In the genomic region with DNA sequence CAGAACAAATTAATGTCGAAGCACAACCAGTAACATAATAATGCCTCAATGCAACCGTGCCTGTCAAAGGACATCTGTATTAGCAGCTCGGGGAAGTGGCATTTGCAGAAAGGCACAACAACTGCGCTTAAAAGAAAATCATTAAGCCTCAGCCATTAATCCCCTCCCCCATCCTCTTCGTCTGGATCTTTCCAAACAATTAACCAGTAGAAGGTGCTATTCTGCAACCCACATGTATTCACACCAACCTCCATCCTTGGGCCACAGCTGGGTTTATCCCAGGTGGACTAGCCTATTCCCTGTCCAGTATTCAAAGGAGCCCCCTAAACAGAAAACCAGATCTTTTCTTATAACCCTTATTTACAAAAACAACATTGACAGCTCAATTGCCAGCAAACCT, we compare ENCODE assay signal across 9 cellular contexts. TPM values are rescaled to one million over a fixed set of nuclear protein-coding genes. Genes with fewer than 3 reads are reported as not detected.
DNase-seq lines count a peak whose midpoint lies in the region; ATAC-seq and TF ChIP-seq lines count a peak whose summit lies in the region.
"Had no signal": no experiment of that assay in that cellular context is flagged by ENCODE, and none has a peak within 500 bp of the region (broad histone marks: within the 10 kb centered on the region; RNA-seq: fewer than 3 reads in every experiment).

No MANE protein-coding gene starts in this region.

- peaks cover 58% of the 10 kb centered on the region for H4K20me1 ChIP-seq in neural progenitor cell (ENCODE audit: low read depth)

- no peak for ATAC-seq in activated CD8-positive, alpha-beta T cell treated with anti-CD3 and anti-CD28 coated beads for 36 hours
- no peak for ATAC-seq in sciatic nerve
- no peak for ATAC-seq in HG03135 (IDR thresholded peaks at IDR 0.05; ENCODE audit: unreplicated experiment)

- intact Hi-C loops in activated CD8-positive, alpha-beta T cell treated with anti-CD3 and anti-CD28 coated beads for 36 hours (cut with micrococcal nuclease) = no loop called here
- intact Hi-C loops in sciatic nerve (cut with DNase I) = no loop called here

- CTCF ChIA-PET in activated CD8-positive, alpha-beta T cell treated with anti-CD3 and anti-CD28 coated beads for 36 hours (lab: Charles Lee) = interaction anchor here (1.2 to 3.2 kb wide), 5 partner anchors 13 to 253 kb away, joined by 3 to 20 read pairs (median 4); no protein-coding TSS in a partner anchor

- H3K36me3 ChIP-seq in neural progenitor cell = no peaks in the 10 kb centered on the region

- no peak overlapping the region for H2AFZ ChIP-seq in neural progenitor cell (replicated peaks)

- H3F3A ChIP-seq in neural progenitor cell (ENCODE audit: low read depth) = peaks cover 22% of the 10 kb centered on the region

- H3K36me3 Mint-ChIP-seq in neural progenitor cell = peaks cover 1% of the 10 kb centered on the region
- H3K36me3 Mint-ChIP-seq in activated CD8-positive, alpha-beta T cell treated with anti-CD3 and anti-CD28 coated beads for 36 hours (ENCODE audit: low read depth) = no peaks in the 10 kb centered on the region

- H3K4me3 ChIP-seq in LNCaP clone FGC (ENCODE audit: low read depth, low read length) (no peak overlapping the region), neural progenitor cell (peak overlapping the region; percentile 85)

- H3K4me3 Mint-ChIP-seq in neural progenitor cell = peak overlapping the region; percentile 99
- H3K4me3 Mint-ChIP-seq in activated CD8-positive, alpha-beta T cell treated with anti-CD3 and anti-CD28 coated beads for 36 hours = no peak overlapping the region

- H3K4me1 ChIP-seq in neural progenitor cell = peaks cover 20% of the 10 kb centered on the region

- H3K4me2 ChIP-seq in neural progenitor cell = peak overlapping the region; percentile 91

- peaks cover 6% of the 10 kb centered on the region for H3K27me3 Mint-ChIP-seq in neural progenitor cell (ENCODE audit: insufficient read depth, low read depth)
- no peaks in the 10 kb centered on the region for H3K27me3 Mint-ChIP-seq in activated CD8-positive, alpha-beta T cell treated with anti-CD3 and anti-CD28 coated beads for 36 hours

- peak; percentile 33 for DNase-seq in DMS53 (lab: John Stamatoyannopoulos, UW)
- no peak for DNase-seq in LNCaP clone FGC (ENCODE audit: low read depth)
- DNase-seq in dermis blood vessel endothelial cell = peak; percentile 57
- peak; percentile 72 for DNase-seq in neural progenitor cell (ENCODE audit: low spot score)
- no peak for DNase-seq in stimulated activated CD4-positive, alpha-beta T cell treated with anti-CD3 and anti-CD28 coated beads, Interleukin-4, amount 100 ng/mL, for 4 hours
- no peak for DNase-seq in activated CD8-positive, alpha-beta T cell treated with anti-CD3 and anti-CD28 coated beads for 36 hours
- no peak for DNase-seq in sciatic nerve (ENCODE audit: low spot score)
- DNase-seq: RPMI8226 had no signal

- H3K9me3 ChIP-seq in neural progenitor cell (ENCODE audit: low read depth) = no peaks in the 10 kb centered on the region

- peaks cover 74% of the 10 kb centered on the region for H3K79me2 ChIP-seq in neural progenitor cell (ENCODE audit: low read depth)

- H3K4me1 Mint-ChIP-seq in neural progenitor cell = peaks cover 36% of the 10 kb centered on the region
- peaks cover 53% of the 10 kb centered on the region for H3K4me1 Mint-ChIP-seq in activated CD8-positive, alpha-beta T cell treated with anti-CD3 and anti-CD28 coated beads for 36 hours (ENCODE audit: low read depth)

- no peaks in the 10 kb centered on the region for H3K9me3 Mint-ChIP-seq in neural progenitor cell
- H3K9me3 Mint-ChIP-seq in activated CD8-positive, alpha-beta T cell treated with anti-CD3 and anti-CD28 coated beads for 36 hours = no peaks in the 10 kb centered on the region

- 0 out of 2 replicates have a peak, but pooled peaks have one; percentile 19 for TF ChIP-seq CTCF in LNCaP clone FGC (IDR thresholded peaks at IDR 0.05; ENCODE audit: control insufficient read depth, extremely low read depth, insufficient read depth)
- peak; percentile 41 for TF ChIP-seq CTCF in neural progenitor cell (IDR thresholded peaks at IDR 0.05)
- TF ChIP-seq CTCF in activated CD8-positive, alpha-beta T cell treated with anti-CD3 and anti-CD28 coated beads for 36 hours (IDR thresholded peaks at IDR 0.05) = no peak

- H3K27ac Mint-ChIP-seq in neural progenitor cell = peak overlapping the region; percentile 99
- H3K27ac Mint-ChIP-seq in activated CD8-positive, alpha-beta T cell treated with anti-CD3 and anti-CD28 coated beads for 36 hours = no peak overlapping the region

- no peak overlapping the region for H3K9ac ChIP-seq in neural progenitor cell

- H3K27ac ChIP-seq in neural progenitor cell = no peak overlapping the region

- POLR2A ChIA-PET in activated CD8-positive, alpha-beta T cell treated with anti-CD3 and anti-CD28 coated beads for 36 hours (lab: Charles Lee) = interaction anchor here (0.6 to 1.5 kb wide), 3 partner anchors 11 to 63 kb away, joined by 4 read pairs; no protein-coding TSS in a partner anchor

- no peaks in the 10 kb centered on the region for H3K27me3 ChIP-seq in neural progenitor cell

RNA-seq across cellular contexts. Expression of a gene that starts 2.6 kb away (rescaled TPM):
- total RNA-seq in dermis blood vessel endothelial cell (50.7 and 70.7 TPM in 2 replicates), neural progenitor cell (ENCODE audit: low replicate concordance) (29.8 and 46.5 TPM in 2 replicates), sciatic nerve (134 TPM)
- 10 to 100 TPM; 45.8 to 57.1 TPM for total RNA-seq in activated CD8-positive, alpha-beta T cell treated with anti-CD3 and anti-CD28 coated beads for 36 hours

Comparison
In these comparisons a context has a peak if more than half of its experiments do, and no peak if none do; other contexts are left out.
1. DNase-seq: peak in DMS53 (single experiment), dermis blood vessel endothelial cell (single experiment) and neural progenitor cell (single experiment); none in LNCaP clone FGC (single experiment), stimulated activated CD4-positive, alpha-beta T cell treated with anti-CD3 and anti-CD28 coated beads, Interleukin-4, amount 100 ng/mL, for 4 hours (0 of 2), activated CD8-positive, alpha-beta T cell treated with anti-CD3 and anti-CD28 coated beads for 36 hours (single experiment) and sciatic nerve (single experiment).